In genomic region chr3:127654374-127654773, GRCh38 we compare ENCODE assay signal across 22 cellular contexts. TPM values are rescaled to one million over a fixed set of nuclear protein-coding genes. Genes with fewer than 3 reads are reported as not detected.
DNase-seq lines count a peak whose midpoint lies in the region; ATAC-seq and TF ChIP-seq lines count a peak whose summit lies in the region.
"Had no signal": no experiment of that assay in that cellular context is flagged by ENCODE, and none has a peak within 500 bp of the region (broad histone marks: within the 10 kb centered on the region; RNA-seq: fewer than 3 reads in every experiment).

No MANE protein-coding gene starts in this region.

- intact Hi-C loops in PC-9 (cut with micrococcal nuclease; ENCODE audit: unreplicated experiment): loop anchor here (5.0 kb wide), 1 partner anchor 398 kb away; the partner anchor contains the start of gene SEC61A1

- H3K4me1 ChIP-seq in HEK293 (ENCODE audit: control insufficient read depth, insufficient read depth, low read length) (no peaks in the 10 kb centered on the region), PC-9 (replicated peaks; ENCODE audit: insufficient read depth) (peaks cover 26% of the 10 kb centered on the region), osteoblast (ENCODE audit: insufficient read depth, low read length) (peaks cover 5% of the 10 kb centered on the region)
- H3K4me1 ChIP-seq: Caco-2 had no signal

- POLR2A ChIA-PET in HEK293 (lab: Yijun Ruan, JAX): no interaction called here
- POLR2A ChIA-PET in PC-9 (lab: Charles Lee; ENCODE audit: unreplicated experiment): no interaction called here

- H3K9me3 ChIP-seq in HEK293 (ENCODE audit: control insufficient read depth, insufficient read depth, low read depth, low read length) (no peaks in the 10 kb centered on the region), PC-9 (ENCODE audit: insufficient read depth, low read depth) (no peaks in the 10 kb centered on the region), osteoblast (ENCODE audit: low read depth, low read length) (no peaks in the 10 kb centered on the region)
- H3K9me3 ChIP-seq: Caco-2 had no signal

- no peak overlapping the region for H2AFZ ChIP-seq in PC-9
- H2AFZ ChIP-seq in osteoblast (ENCODE audit: low read length): no peak overlapping the region

- TF ChIP-seq CTCF in HEK293 (tag by site-specific recombination; IDR thresholded peaks at IDR 0.05) (no peak), PC-9 (conservative IDR thresholded peaks at IDR 0.05) (no peak), coronary artery (IDR thresholded peaks at IDR 0.05) (no peak), osteoblast (IDR thresholded peaks at IDR 0.05; ENCODE audit: extremely low read depth, low read depth, low read length) (no peak)

- CTCF ChIA-PET in HEK293 (lab: Yijun Ruan, JAX) (interaction anchor here (0.6 kb wide), 1 partner anchor 18 kb away, joined by 3 read pairs; no protein-coding TSS in a partner anchor), PC-9 (lab: Charles Lee) (no interaction called here)

- no peaks in the 10 kb centered on the region for H3K9me2 ChIP-seq in PC-9 (ENCODE audit: insufficient read depth)

- H3F3A ChIP-seq in PC-9 (ENCODE audit: insufficient read depth, low read depth): peaks cover 12% of the 10 kb centered on the region

- H3K36me3 ChIP-seq in HEK293 (ENCODE audit: control insufficient read depth in 2 of 2, insufficient read depth in 1 of 2, low read length in 2 of 2) (peaks cover 0 to 5% of the 10 kb centered on the region in 2 experiments; a peak in 1 of 3 replicates), PC-9 (ENCODE audit: low read depth) (no peaks in the 10 kb centered on the region), osteoblast (ENCODE audit: insufficient read depth, low read length) (no peaks in the 10 kb centered on the region)

- ATAC-seq in HG03460 (IDR thresholded peaks at IDR 0.05; ENCODE audit: unreplicated experiment): no peak
- no peak for ATAC-seq in HG03045 (IDR thresholded peaks at IDR 0.05; ENCODE audit: unreplicated experiment)
- ATAC-seq: CD8-positive, alpha-beta T cell had no signal

- BruUV-seq in PC-9 (replicated peaks; lab: Mats Ljungman, UMichigan): no TSS peak

- no peak overlapping the region for H3K27ac ChIP-seq in HEK293 (ENCODE audit: extremely low read depth, low read depth, low read length)
- no peak overlapping the region for H3K27ac ChIP-seq in PC-9
- no peak overlapping the region for H3K27ac ChIP-seq in coronary artery
- H3K27ac ChIP-seq in osteoblast (ENCODE audit: low read depth, low read length): no peak overlapping the region
- H3K27ac ChIP-seq: C4-2B, HL-60, SK-N-MC had no signal

- H3K79me2 ChIP-seq in PC-9 (ENCODE audit: low read depth) (no peaks in the 10 kb centered on the region), osteoblast (ENCODE audit: insufficient read depth, low read length) (no peaks in the 10 kb centered on the region)

- DNase-seq in PC-9: no peak
- DNase-seq in coronary artery (ENCODE audit: low spot score): peak; percentile 19
- DNase-seq in osteoblast (ENCODE audit: insufficient read length, low spot score, missing footprints): peak; percentile 37
- no peak for DNase-seq in H4 (ENCODE audit: low spot score)
- DNase-seq: Caco-2; CD8-positive, alpha-beta T cell; DMS79; EL; GDM1; H7; NCI-H1048; NCI-H1694; NCI-H2029 treated with DMSO at 0.1 percent for 48 hours; NCI-H2227 treated with DMSO at 0.1 percent for 48 hours; NCI-H526 treated with DMSO at 0.1 percent for 48 hours; SIG-M5 had no signal

- no peaks in the 10 kb centered on the region for H3K27me3 ChIP-seq in PC-9 (ENCODE audit: insufficient read depth, low read depth)
- H3K27me3 ChIP-seq in osteoblast (ENCODE audit: insufficient read depth, low read length): peaks cover 5% of the 10 kb centered on the region

- no peak overlapping the region for H3K4me3 ChIP-seq in HEK293 (ENCODE audit: low read depth, low read length)
- no peak overlapping the region for H3K4me3 ChIP-seq in PC-9
- H3K4me3 ChIP-seq in coronary artery: no peak overlapping the region
- no peak overlapping the region for H3K4me3 ChIP-seq in osteoblast (ENCODE audit: insufficient read depth, low read length)
- H3K4me3 ChIP-seq: SK-N-MC had no signal

- H4K20me1 ChIP-seq in PC-9 (ENCODE audit: insufficient read depth): no peaks in the 10 kb centered on the region
- no peaks in the 10 kb centered on the region for H4K20me1 ChIP-seq in osteoblast (ENCODE audit: insufficient read depth, low read length)

- peak overlapping the region; percentile 29; the same call in 1 of the 2 replicates for H3K4me2 ChIP-seq in PC-9
- no peak overlapping the region for H3K4me2 ChIP-seq in osteoblast (ENCODE audit: insufficient read depth, low read length)

TF ChIP-seq in HEK293, 187 proteins besides CTCF, POLR2A, EP300 and RAD21:
- TF ChIP-seq WT1 (tag by site-specific recombination; IDR thresholded peaks at IDR 0.05) (no peak), ZIC2 (tag by site-specific recombination; IDR thresholded peaks at IDR 0.05) (peak; percentile 20; the same call in 1 of the 2 replicates)

RNA-seq across cellular contexts. Expression of gene ABTB1, which starts 18.4 kb away (rescaled TPM):
- 39.1 and 57.1 TPM in 2 replicates for total RNA-seq in PC-9 (2021)
- total RNA-seq in osteoblast: 14.7 and 17.7 TPM in 2 replicates
- 1.2 TPM in 1 of 2 replicates, not detected in the other for total RNA-seq in H4 (2014; rRNA removed; shearing (Covaris generic))

RNA-seq across cellular contexts. Expression of gene PODXL2, which starts 25.4 kb away (rescaled TPM):
- total RNA-seq in PC-9 (2021) (11.9 and 12.1 TPM in 2 replicates), osteoblast (0.36 and 0.59 TPM in 2 replicates)
- 13.0 and 15.8 TPM in 2 replicates for total RNA-seq in H4 (2014; rRNA removed; shearing (Covaris generic))

RNA-seq across cellular contexts. Expression of gene MCM2, which starts 56.2 kb away (rescaled TPM):
- total RNA-seq in PC-9 (2021) (108 and 137 TPM in 2 replicates), osteoblast (14.5 and 15.3 TPM in 2 replicates)
- total RNA-seq in H4 (2014; rRNA removed; shearing (Covaris generic)): 114 and 136 TPM in 2 replicates

Comparison
In these comparisons a context has a peak if more than half of its experiments do, and no peak if none do; other contexts are left out.
1. DNase-seq: peak in coronary artery (single experiment) and osteoblast (single experiment); none in PC-9 (0 of 2) and H4 (single experiment).